Comparison of ENCODE assay signal across 1 cellular context in the genomic region with DNA sequence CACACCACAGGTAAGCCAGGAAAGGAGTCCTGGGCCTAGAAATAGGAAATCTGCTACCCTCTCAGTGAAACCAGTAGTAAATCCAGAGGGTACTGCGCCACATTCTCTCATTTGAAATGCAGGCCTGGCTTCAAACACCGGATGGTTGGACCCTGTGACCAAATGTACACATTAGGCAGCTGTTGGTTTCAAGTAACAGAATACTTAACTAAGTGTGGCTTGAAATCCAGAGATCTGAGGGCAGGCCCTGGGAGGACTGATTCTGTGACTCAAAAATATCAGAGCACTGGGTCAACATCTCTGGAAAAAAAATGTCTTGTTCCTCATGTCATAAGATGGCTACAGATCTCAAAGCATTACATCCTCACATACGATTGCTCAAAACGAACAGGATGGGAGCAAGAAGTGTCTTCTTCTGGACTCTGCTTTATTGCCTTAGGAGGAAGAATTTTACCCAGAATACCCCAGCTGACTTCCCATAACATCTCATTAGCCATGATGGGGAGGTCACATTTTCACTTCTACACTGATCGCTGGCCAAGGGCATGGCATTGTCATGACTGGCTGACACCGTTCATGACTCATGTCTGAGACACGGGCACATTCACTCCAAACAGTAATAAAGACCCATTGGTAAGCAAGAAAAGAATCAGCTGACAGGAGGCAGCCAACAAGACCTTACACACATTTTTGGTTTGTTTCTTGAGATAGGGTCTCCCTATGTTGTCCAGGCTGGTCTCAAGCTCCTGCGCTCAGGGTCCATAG.
TF ChIP-seq lines count a peak whose summit lies in the region.

No MANE protein-coding gene starts in this region.

TF ChIP-seq in SK-N-SH, 30 proteins besides CTCF, POLR2A, EP300 and RAD21 (continued from another document):
- TF ChIP-seq, protein P1, sequence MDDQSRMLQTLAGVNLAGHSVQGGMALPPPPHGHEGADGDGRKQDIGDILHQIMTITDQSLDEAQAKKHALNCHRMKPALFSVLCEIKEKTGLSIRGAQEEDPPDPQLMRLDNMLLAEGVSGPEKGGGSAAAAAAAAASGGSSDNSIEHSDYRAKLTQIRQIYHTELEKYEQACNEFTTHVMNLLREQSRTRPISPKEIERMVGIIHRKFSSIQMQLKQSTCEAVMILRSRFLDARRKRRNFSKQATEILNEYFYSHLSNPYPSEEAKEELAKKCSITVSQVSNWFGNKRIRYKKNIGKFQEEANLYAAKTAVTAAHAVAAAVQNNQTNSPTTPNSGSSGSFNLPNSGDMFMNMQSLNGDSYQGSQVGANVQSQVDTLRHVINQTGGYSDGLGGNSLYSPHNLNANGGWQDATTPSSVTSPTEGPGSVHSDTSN (IDR thresholded peaks at IDR 0.05): no peak
- TF ChIP-seq CHD2 (IDR thresholded peaks at IDR 0.05; ENCODE audit: low read length, partially characterized antibody): no peak
- TF ChIP-seq YY1 (IDR thresholded peaks at IDR 0.05; ENCODE audit: low read depth): no peak
- TF ChIP-seq RXRA (IDR thresholded peaks at IDR 0.05; ENCODE audit: borderline replicate concordance, low read depth): no peak
